1 cellular context compared by ENCODE assay signal in the genomic region with DNA sequence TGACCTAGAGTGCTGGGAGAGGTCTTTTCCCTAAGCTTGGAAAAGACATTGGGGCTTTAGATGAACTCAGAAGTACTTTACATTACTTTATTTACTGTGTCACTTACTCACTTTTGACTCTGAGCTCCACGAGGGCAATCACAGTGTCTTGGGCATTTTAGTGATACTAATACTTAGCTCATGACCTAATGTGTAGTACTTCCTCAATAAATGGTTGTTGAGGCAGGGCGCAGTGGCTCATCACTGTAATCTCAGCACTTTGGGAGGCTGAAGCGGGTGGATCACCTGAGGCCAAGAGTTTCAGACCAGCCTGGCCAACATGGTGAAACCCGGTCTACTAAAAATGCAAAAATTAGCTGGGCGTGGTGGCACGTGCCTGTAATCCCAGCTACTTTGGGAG.
TF ChIP-seq lines count a peak whose summit lies in the region.

No MANE protein-coding gene starts in this region.

TF ChIP-seq in HepG2, 621 proteins besides CTCF, POLR2A, EP300 and RAD21:
- TF ChIP-seq ATF4 (CRISPR knock-in tag; IDR thresholded peaks at IDR 0.05) (no peak), RBM22 (optimal IDR thresholded peaks at IDR 0.05; ENCODE audit: low read length) (peak; percentile 38), AGO1 (IDR thresholded peaks at IDR 0.05; ENCODE audit: low read depth, low read length, poor library complexity, severe bottlenecking) (no peak)
